8 cellular contexts compared by ENCODE assay signal in the genomic region with DNA sequence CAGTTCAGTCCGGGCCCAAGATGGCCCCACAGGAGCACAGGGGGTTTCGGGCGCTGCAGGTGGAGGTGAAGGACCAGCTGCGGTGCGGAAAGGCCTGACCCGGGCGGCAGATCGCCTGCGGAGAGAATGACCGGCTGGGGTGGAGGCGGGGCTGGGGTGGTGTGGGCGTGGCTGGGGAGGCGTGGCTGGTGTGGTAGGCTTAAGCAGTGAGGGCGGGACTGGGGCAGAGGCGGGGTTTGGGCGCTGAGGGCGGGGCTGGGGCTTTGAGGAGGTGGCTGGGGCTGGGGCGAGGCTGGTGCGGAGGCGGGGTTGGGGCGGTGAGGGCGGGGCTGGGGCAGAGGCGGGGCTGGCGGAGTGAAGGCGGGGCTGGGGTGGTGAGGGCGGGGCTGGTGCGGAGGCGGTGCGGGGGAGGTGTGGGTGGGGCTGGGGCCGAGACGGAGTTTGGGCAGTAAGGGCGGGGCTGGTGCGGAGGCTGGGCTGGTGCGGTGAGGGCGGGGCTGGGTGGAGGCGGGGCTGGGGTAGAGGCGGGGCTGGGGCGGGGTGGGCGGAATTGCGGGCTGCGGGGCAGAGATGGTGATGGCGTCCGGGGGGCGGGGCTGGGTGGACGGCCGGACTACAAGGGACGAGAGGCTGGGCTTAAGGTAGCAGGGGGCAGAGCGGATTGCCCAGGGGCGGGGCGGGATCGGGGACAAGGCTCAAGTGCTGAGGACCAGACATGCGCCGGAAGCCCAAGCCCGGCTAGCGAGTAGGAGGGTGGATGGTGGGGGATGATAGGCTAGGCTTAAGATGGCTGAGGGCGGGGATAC. TPM values are rescaled to one million over a fixed set of nuclear protein-coding genes. Genes with fewer than 3 reads are reported as not detected.
DNase-seq lines count a peak whose midpoint lies in the region; ATAC-seq and TF ChIP-seq lines count a peak whose summit lies in the region.

No MANE protein-coding gene starts in this region.

- DNase-seq in ACHN (peak; percentile 93), NCI-H345 (lab: John Stamatoyannopoulos, UW) (peak; percentile 95), cerebellum (ENCODE audit: low spot score) (peak; percentile 97), kidney epithelial cell (ENCODE audit: low read depth) (peak; percentile 86)
- DNase-seq in activated CD4-positive, CD25-positive, alpha-beta regulatory T cell treated with anti-CD3 and anti-CD28 coated beads, Interleukin-2, amount 50 U/mL, for 72 hours, result peak; percentile 94
- peak; percentile 78 to 93 for DNase-seq in stimulated activated CD4-positive, alpha-beta T cell treated with anti-CD3 and anti-CD28 coated beads, Interleukin-15, amount 100 ng/mL, for 1 hour (ENCODE audit: low read depth in 1 of 2, low spot score in 1 of 2)

- TF ChIP-seq CTCF in kidney epithelial cell (IDR thresholded peaks at IDR 0.05; ENCODE audit: insufficient read depth, low read length, poor library complexity, severe bottlenecking), result no peak

- H3K36me3 ChIP-seq in kidney epithelial cell (ENCODE audit: control insufficient read depth, insufficient read depth, low read length), result no peaks in the 10 kb centered on the region

- ATAC-seq in GM18870 (IDR thresholded peaks at IDR 0.05; ENCODE audit: unreplicated experiment) (peak; percentile 64), HG03108 (IDR thresholded peaks at IDR 0.05; ENCODE audit: unreplicated experiment) (peak; percentile 75)

- in situ Hi-C loops in ACHN (cut with HindIII; ENCODE audit: low pct_ligation_motif_present, low pct_unique_long_range_greater_than_20kb, low sequenced_read_pairs), result no loop called here

- H3K27me3 ChIP-seq in kidney epithelial cell (ENCODE audit: control insufficient read depth, insufficient read depth, low read length), result no peaks in the 10 kb centered on the region

- peak overlapping the region; percentile 32 for H3K4me3 ChIP-seq in kidney epithelial cell (ENCODE audit: low read depth, low read length)

RNA-seq across cellular contexts. Expression of gene GSDMA, which starts 9.9 kb away (rescaled TPM):
- total RNA-seq in cerebellum (not detected), kidney epithelial cell (not detected in 2 replicates)

RNA-seq across cellular contexts. Expression of gene LRRC3C, which starts 25.3 kb away (rescaled TPM):
- total RNA-seq in cerebellum (not detected), kidney epithelial cell (not detected in 2 replicates)

RNA-seq across cellular contexts. Expression of gene ORMDL3, which starts 25.5 kb away (rescaled TPM):
- total RNA-seq in cerebellum (43.9 TPM), kidney epithelial cell (37.9 and 38.5 TPM in 2 replicates)

RNA-seq across cellular contexts. Expression of gene PSMD3, which starts 27.7 kb away (rescaled TPM):
- total RNA-seq in cerebellum (50.5 TPM), kidney epithelial cell (102 and 104 TPM in 2 replicates)

RNA-seq across cellular contexts. Expression of gene GSDMB, which starts 34.4 kb away (rescaled TPM):
- total RNA-seq in cerebellum (16.2 TPM), kidney epithelial cell (3.8 TPM in 2 replicates)

Comparison
In these comparisons a context has a peak if more than half of its experiments do, and no peak if none do; other contexts are left out.
1. Peak in every context shown above with its lines: DNase-seq, ATAC-seq and H3K4me3 ChIP-seq.